ENCODE assay signal across 17 cellular contexts in the genomic region with DNA sequence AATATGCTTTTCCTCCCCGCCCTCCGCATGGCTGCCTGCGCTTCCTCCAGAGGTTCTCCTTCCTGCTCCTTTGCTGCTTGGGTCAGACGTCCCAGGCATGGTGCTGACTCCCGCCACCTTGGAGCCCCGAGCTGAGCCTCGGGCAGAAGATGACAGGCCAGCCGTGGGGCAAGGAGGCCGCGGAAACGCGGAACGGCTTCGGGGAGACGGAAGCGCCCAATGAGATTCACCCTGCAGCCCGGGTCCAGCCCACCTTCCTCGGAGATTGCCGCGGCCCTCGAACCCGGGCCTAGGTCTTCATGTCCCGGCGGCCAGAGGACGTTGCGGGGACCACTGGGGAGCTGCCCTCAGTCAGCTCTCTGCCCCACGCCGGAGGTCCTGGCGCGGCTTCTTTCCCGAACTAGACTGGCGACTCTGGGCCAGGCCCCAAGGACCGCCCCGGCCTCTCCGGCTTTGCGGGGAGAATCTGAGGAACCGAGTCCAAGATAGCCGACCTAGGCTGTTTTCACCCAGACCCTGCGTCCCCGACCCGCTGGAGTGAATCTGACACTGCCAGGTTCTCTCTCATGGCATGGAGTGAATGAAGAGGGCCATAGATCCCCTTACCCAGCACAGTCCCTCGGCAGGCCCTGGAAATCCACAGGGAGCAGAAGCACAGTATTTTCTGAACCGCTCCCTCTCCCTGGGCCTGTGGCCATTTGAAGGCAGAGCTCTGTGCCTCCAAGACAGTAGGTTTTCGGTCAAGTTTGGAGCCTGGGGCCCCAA. TPM values are rescaled to one million over a fixed set of nuclear protein-coding genes. Genes with fewer than 3 reads are reported as not detected.
DNase-seq lines count a peak whose midpoint lies in the region; ATAC-seq and TF ChIP-seq lines count a peak whose summit lies in the region.
"Had no signal": no experiment of that assay in that cellular context is flagged by ENCODE, and none has a peak within 500 bp of the region (broad histone marks: within the 10 kb centered on the region; RNA-seq: fewer than 3 reads in every experiment).

No MANE protein-coding gene starts in this region.

- ATAC-seq in activated T-helper 17 cell treated with anti-CD3 and anti-CD28 coated beads, Interleukin-2, amount 50 U/mL, for 72 hours (replicated peaks), result no peak
- ATAC-seq in lower lobe of right lung (no peak), GM18858 (IDR thresholded peaks at IDR 0.05; ENCODE audit: unreplicated experiment) (no peak)

- peaks cover 16% of the 10 kb centered on the region for H3K9me3 Mint-ChIP-seq in activated naive CD4-positive, alpha-beta T cell treated with anti-CD3 and anti-CD28 coated beads, Interleukin-2, amount 50 U/mL, for 24 hours
- peaks cover 3% of the 10 kb centered on the region for H3K9me3 Mint-ChIP-seq in activated T-helper 17 cell treated with anti-CD3 and anti-CD28 coated beads, Interleukin-2, amount 50 U/mL, for 72 hours
- H3K9me3 Mint-ChIP-seq in type B pancreatic cell, result no peaks in the 10 kb centered on the region
- H3K9me3 Mint-ChIP-seq: HFFc6 had no signal

- H3K27me3 ChIP-seq in lower lobe of right lung (ENCODE audit: low read depth), result peaks cover 99% of the 10 kb centered on the region

- TF ChIP-seq CTCF in lower lobe of right lung (IDR thresholded peaks at IDR 0.05) (no peak), type B pancreatic cell (conservative IDR thresholded peaks at IDR 0.05) (no peak)

- peaks cover 15% of the 10 kb centered on the region for H3K36me3 Mint-ChIP-seq in activated naive CD4-positive, alpha-beta T cell treated with anti-CD3 and anti-CD28 coated beads, Interleukin-2, amount 50 U/mL, for 24 hours
- peaks cover 20% of the 10 kb centered on the region for H3K36me3 Mint-ChIP-seq in activated T-helper 17 cell treated with anti-CD3 and anti-CD28 coated beads, Interleukin-2, amount 50 U/mL, for 72 hours (ENCODE audit: low read depth)
- no peaks in the 10 kb centered on the region for H3K36me3 Mint-ChIP-seq in type B pancreatic cell

- peaks cover 75% of the 10 kb centered on the region for H3K27me3 Mint-ChIP-seq in activated naive CD4-positive, alpha-beta T cell treated with anti-CD3 and anti-CD28 coated beads, Interleukin-2, amount 50 U/mL, for 24 hours
- H3K27me3 Mint-ChIP-seq in activated T-helper 17 cell treated with anti-CD3 and anti-CD28 coated beads, Interleukin-2, amount 50 U/mL, for 72 hours, result peaks cover 90% of the 10 kb centered on the region
- peaks cover 99% of the 10 kb centered on the region for H3K27me3 Mint-ChIP-seq in type B pancreatic cell

- intact Hi-C loops in lower lobe of right lung (cut with DNase I), result no loop called here

- no peaks in the 10 kb centered on the region for H3K9me3 ChIP-seq in lower lobe of right lung
- H3K9me3 ChIP-seq: heart left ventricle had no signal

- peak overlapping the region; percentile 30 for H3K4me3 ChIP-seq in lower lobe of right lung

- peaks cover 55% of the 10 kb centered on the region for H3K4me1 Mint-ChIP-seq in activated naive CD4-positive, alpha-beta T cell treated with anti-CD3 and anti-CD28 coated beads, Interleukin-2, amount 50 U/mL, for 24 hours
- peaks cover 26% of the 10 kb centered on the region for H3K4me1 Mint-ChIP-seq in activated T-helper 17 cell treated with anti-CD3 and anti-CD28 coated beads, Interleukin-2, amount 50 U/mL, for 72 hours
- H3K4me1 Mint-ChIP-seq in type B pancreatic cell (ENCODE audit: unreplicated experiment), result peaks cover 26% of the 10 kb centered on the region

- no peaks in the 10 kb centered on the region for H3K36me3 ChIP-seq in lower lobe of right lung
- H3K36me3 ChIP-seq: heart left ventricle had no signal

- H3K27ac ChIP-seq in lower lobe of right lung, result no peak overlapping the region
- H3K27ac ChIP-seq: heart left ventricle, RWPE1, skin epidermis had no signal

- peak overlapping the region; percentile 72 for H3K27ac Mint-ChIP-seq in activated naive CD4-positive, alpha-beta T cell treated with anti-CD3 and anti-CD28 coated beads, Interleukin-2, amount 50 U/mL, for 24 hours
- H3K27ac Mint-ChIP-seq in activated T-helper 17 cell treated with anti-CD3 and anti-CD28 coated beads, Interleukin-2, amount 50 U/mL, for 72 hours, result no peak overlapping the region
- no peak overlapping the region for H3K27ac Mint-ChIP-seq in type B pancreatic cell
- H3K27ac Mint-ChIP-seq: HFFc6 had no signal

- no peak overlapping the region for H3K4me3 Mint-ChIP-seq in activated naive CD4-positive, alpha-beta T cell treated with anti-CD3 and anti-CD28 coated beads, Interleukin-2, amount 50 U/mL, for 24 hours
- peak overlapping the region; percentile 49 for H3K4me3 Mint-ChIP-seq in activated T-helper 17 cell treated with anti-CD3 and anti-CD28 coated beads, Interleukin-2, amount 50 U/mL, for 72 hours
- H3K4me3 Mint-ChIP-seq in type B pancreatic cell, result peak overlapping the region; percentile 83

- peaks cover 57% of the 10 kb centered on the region for H3K4me1 ChIP-seq in lower lobe of right lung

- no peak for DNase-seq in activated naive CD4-positive, alpha-beta T cell treated with anti-CD3 and anti-CD28 coated beads, Interleukin-2, amount 50 U/mL, for 16 hours
- DNase-seq in lower lobe of right lung, result no peak
- DNase-seq in type B pancreatic cell (ENCODE audit: extremely low spot score, unreplicated experiment), result no peak
- no peak for DNase-seq in NCI-H1092 treated with DMSO at 0.1 percent for 48 hours (lab: John Stamatoyannopoulos, UW)
- no peak for DNase-seq in NCI-H128 (lab: John Stamatoyannopoulos, UW; ENCODE audit: unreplicated experiment)
- DNase-seq: activated CD4-positive, alpha-beta T cell treated with anti-CD3 and anti-CD28 coated beads, Interleukin-2, amount 50 U/mL, for 4 hours; activated gamma-delta T cell treated with Interleukin-2 at 50 U/mL for 16 hours; heart left ventricle; HFFc6 had no signal

RNA-seq across cellular contexts. Expression of gene BARHL2, which starts 9.8 kb away (rescaled TPM):
- total RNA-seq in activated T-helper 17 cell treated with anti-CD3 and anti-CD28 coated beads, Interleukin-2, amount 50 U/mL, for 72 hours, result not detected
- total RNA-seq in lower lobe of right lung (not detected), type B pancreatic cell (ENCODE audit: low replicate concordance) (14.8 TPM in 1 of 2 replicates, not detected in the other)
- total RNA-seq: epithelial cell of proximal tubule, heart left ventricle, HFFc6, liver, subcutaneous adipose tissue had no signal
